ENCODE assay signal across 18 cellular contexts in genomic region chr3:59572106-59572505, GRCh38.
DNase-seq lines count a peak whose midpoint lies in the region; ATAC-seq lines count a peak whose summit lies in the region.
"Had no signal": no experiment of that assay in that cellular context is flagged by ENCODE, and none has a peak within 500 bp of the region (broad histone marks: within the 10 kb centered on the region; RNA-seq: fewer than 3 reads in every experiment).

No MANE protein-coding gene starts in this region.

- ATAC-seq in HG03457 (IDR thresholded peaks at IDR 0.05; ENCODE audit: unreplicated experiment), result no peak
- no peak for ATAC-seq in activated CD4-positive, CD25-positive, alpha-beta regulatory T cell treated with anti-CD3 and anti-CD28 coated beads, Interleukin-2, amount 50 U/mL, for 24 hours
- ATAC-seq: Panc1, Right ventricle myocardium inferior had no signal

- H3K4me2 ChIP-seq in GM23248 (ENCODE audit: unreplicated experiment), result no peak overlapping the region
- H3K4me2 ChIP-seq: KMS-11, SK-N-SH had no signal

- H3K4me3 ChIP-seq in GM23248, result no peak overlapping the region

- no peaks in the 10 kb centered on the region for H3K79me2 ChIP-seq in GM23248 (ENCODE audit: insufficient read depth)

- DNase-seq in GM23248, result peak; percentile 54
- DNase-seq in amniotic epithelial cell (ENCODE audit: low read depth), result peak; percentile 64
- DNase-seq in foreskin melanocyte, result peak; percentile 14
- DNase-seq in substantia nigra (lab: John Stamatoyannopoulos, UW), result no peak
- DNase-seq in activated CD4-positive, CD25-positive, alpha-beta regulatory T cell (lab: John Stamatoyannopoulos, UW), result no peak
- DNase-seq: BE2C; CD4-positive, alpha-beta T cell; DMS79; NCI-H1092; NCI-H146; NCI-H2081 treated with DMSO at 0.1 percent for 48 hours; NCI-H510A treated with DMSO at 0.1 percent for 48 hours; SK-N-SH had no signal

- no peaks in the 10 kb centered on the region for H3K9me2 ChIP-seq in GM23248 (ENCODE audit: insufficient read depth)
- H3K9me2 ChIP-seq: SK-N-SH had no signal

- 87 to 91% methylated on average over 5 of the region's 5 CpGs for WGBS in GM23248 (ENCODE audit: low coverage in 1 of 2, low lambda C conversion rate in 2 of 2, missing lambda C conversion rate in 2 of 2), 2 experiments

- no peak overlapping the region for H2AFZ ChIP-seq in GM23248

- H3K27ac ChIP-seq in GM23248 (no peak overlapping the region), substantia nigra (ENCODE audit: low read depth, low read length, poor library complexity, severe bottlenecking) (peak overlapping the region; percentile 82)
- H3K27ac ChIP-seq: KMS-11 had no signal

- no peaks in the 10 kb centered on the region for H3K36me3 ChIP-seq in GM23248 (ENCODE audit: low read depth)
- H3K36me3 ChIP-seq: BE2C had no signal

- no peaks in the 10 kb centered on the region for H3K27me3 ChIP-seq in GM23248 (replicated peaks; ENCODE audit: insufficient read depth)
- H3K27me3 ChIP-seq: BE2C had no signal

- in situ Hi-C loops in GM23248 (cut with MboI), result no loop called here

- no peaks in the 10 kb centered on the region for H3K9me3 ChIP-seq in GM23248 (ENCODE audit: low read depth)
- H3K9me3 ChIP-seq: BE2C, SK-N-SH had no signal

- H3K9ac ChIP-seq in GM23248, result no peak overlapping the region
- H3K9ac ChIP-seq: KMS-11, SK-N-SH had no signal

- H4K20me1 ChIP-seq in GM23248 (ENCODE audit: insufficient read depth), result no peaks in the 10 kb centered on the region

- H3F3A ChIP-seq in GM23248 (ENCODE audit: insufficient read depth), result peaks cover 12% of the 10 kb centered on the region

- H3K4me1 ChIP-seq in GM23248 (ENCODE audit: insufficient read depth), result peaks cover 20% of the 10 kb centered on the region

Comparison
In these comparisons a context has a peak if more than half of its experiments do, and no peak if none do; other contexts are left out.
1. DNase-seq: peak in GM23248 (single experiment), amniotic epithelial cell (single experiment) and foreskin melanocyte (single experiment); none in substantia nigra (0 of 49) and activated CD4-positive, CD25-positive, alpha-beta regulatory T cell (0 of 4).